ENCODE assay signal across 3 cellular contexts in genomic region chr3:170989100-170989648, GRCh38.
TF ChIP-seq lines count a peak whose summit lies in the region.

No MANE protein-coding gene starts in this region.

TF ChIP-seq in HCT116, 20 proteins besides CTCF, POLR2A, EP300 and RAD21:
- TF ChIP-seq ZFX (IDR thresholded peaks at IDR 0.05) = no peak
- TF ChIP-seq, protein P1, sequence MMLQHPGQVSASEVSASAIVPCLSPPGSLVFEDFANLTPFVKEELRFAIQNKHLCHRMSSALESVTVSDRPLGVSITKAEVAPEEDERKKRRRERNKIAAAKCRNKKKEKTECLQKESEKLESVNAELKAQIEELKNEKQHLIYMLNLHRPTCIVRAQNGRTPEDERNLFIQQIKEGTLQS (IDR thresholded peaks at IDR 0.05) = no peak
- TF ChIP-seq ZNF274 (IDR thresholded peaks at IDR 0.05; ENCODE audit: low read depth, low read length) = no peak

TF ChIP-seq in WTC11, 78 proteins besides CTCF, POLR2A, EP300 and RAD21:
- TF ChIP-seq FOXJ3 (CRISPR knock-in tag; IDR thresholded peaks at IDR 0.05; ENCODE audit: borderline replicate concordance) = no peak
- no peak for TF ChIP-seq GRHL2 (CRISPR knock-in tag; IDR thresholded peaks at IDR 0.05; ENCODE audit: insufficient replicate concordance, severe bottlenecking)
- no peak for TF ChIP-seq KAT7 (CRISPR knock-in tag; IDR thresholded peaks at IDR 0.05; ENCODE audit: borderline replicate concordance)
- no peak for TF ChIP-seq RELA (CRISPR knock-in tag; IDR thresholded peaks at IDR 0.05; ENCODE audit: borderline replicate concordance)
- no peak for TF ChIP-seq ZNF396 (CRISPR knock-in tag; IDR thresholded peaks at IDR 0.05; ENCODE audit: borderline replicate concordance)
- TF ChIP-seq, protein P2, sequence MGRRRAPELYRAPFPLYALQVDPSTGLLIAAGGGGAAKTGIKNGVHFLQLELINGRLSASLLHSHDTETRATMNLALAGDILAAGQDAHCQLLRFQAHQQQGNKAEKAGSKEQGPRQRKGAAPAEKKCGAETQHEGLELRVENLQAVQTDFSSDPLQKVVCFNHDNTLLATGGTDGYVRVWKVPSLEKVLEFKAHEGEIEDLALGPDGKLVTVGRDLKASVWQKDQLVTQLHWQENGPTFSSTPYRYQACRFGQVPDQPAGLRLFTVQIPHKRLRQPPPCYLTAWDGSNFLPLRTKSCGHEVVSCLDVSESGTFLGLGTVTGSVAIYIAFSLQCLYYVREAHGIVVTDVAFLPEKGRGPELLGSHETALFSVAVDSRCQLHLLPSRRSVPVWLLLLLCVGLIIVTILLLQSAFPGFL (CRISPR knock-in tag; IDR thresholded peaks at IDR 0.05; ENCODE audit: borderline replicate concordance) = no peak
- no peak for TF ChIP-seq GTF2I (CRISPR knock-in tag; conservative IDR thresholded peaks at IDR 0.05)
- TF ChIP-seq ETV6 (CRISPR knock-in tag; IDR thresholded peaks at IDR 0.05) = no peak
- TF ChIP-seq FOXP4 (CRISPR knock-in tag; IDR thresholded peaks at IDR 0.05) = no peak
- no peak for TF ChIP-seq MXD4 (CRISPR knock-in tag; IDR thresholded peaks at IDR 0.05; ENCODE audit: borderline replicate concordance)
- TF ChIP-seq TEAD4 (CRISPR knock-in tag; IDR thresholded peaks at IDR 0.05) = no peak
- TF ChIP-seq RORB (CRISPR knock-in tag; IDR thresholded peaks at IDR 0.05) = no peak
- TF ChIP-seq ELF4 (CRISPR knock-in tag; IDR thresholded peaks at IDR 0.05; ENCODE audit: low read depth) = no peak
- TF ChIP-seq TP53 (CRISPR knock-in tag; IDR thresholded peaks at IDR 0.05) = no peak
- TF ChIP-seq ZNF423 (CRISPR knock-in tag; IDR thresholded peaks at IDR 0.05) = no peak
- no peak for TF ChIP-seq ZSCAN18 (CRISPR knock-in tag; IDR thresholded peaks at IDR 0.05)
- TF ChIP-seq ZBTB43 (CRISPR knock-in tag; IDR thresholded peaks at IDR 0.05) = no peak

TF ChIP-seq in HepG2, 621 proteins besides CTCF, POLR2A, EP300 and RAD21:
- TF ChIP-seq ZNF792 (CRISPR knock-in tag; IDR thresholded peaks at IDR 0.05) (no peak), ZNF724P (CRISPR knock-in tag; IDR thresholded peaks at IDR 0.05; ENCODE audit: borderline replicate concordance) (no peak), ZNF644 (CRISPR knock-in tag; IDR thresholded peaks at IDR 0.05; ENCODE audit: low read depth) (no peak)
- TF ChIP-seq, protein P3, sequence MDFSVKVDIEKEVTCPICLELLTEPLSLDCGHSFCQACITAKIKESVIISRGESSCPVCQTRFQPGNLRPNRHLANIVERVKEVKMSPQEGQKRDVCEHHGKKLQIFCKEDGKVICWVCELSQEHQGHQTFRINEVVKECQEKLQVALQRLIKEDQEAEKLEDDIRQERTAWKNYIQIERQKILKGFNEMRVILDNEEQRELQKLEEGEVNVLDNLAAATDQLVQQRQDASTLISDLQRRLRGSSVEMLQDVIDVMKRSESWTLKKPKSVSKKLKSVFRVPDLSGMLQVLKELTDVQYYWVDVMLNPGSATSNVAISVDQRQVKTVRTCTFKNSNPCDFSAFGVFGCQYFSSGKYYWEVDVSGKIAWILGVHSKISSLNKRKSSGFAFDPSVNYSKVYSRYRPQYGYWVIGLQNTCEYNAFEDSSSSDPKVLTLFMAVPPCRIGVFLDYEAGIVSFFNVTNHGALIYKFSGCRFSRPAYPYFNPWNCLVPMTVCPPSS (IDR thresholded peaks at IDR 0.05) = no peak
TF ChIP-seq in HepG2: peak in this region for 0.
